Comparison of ENCODE assay signal across 25 cellular contexts in the genomic region with DNA sequence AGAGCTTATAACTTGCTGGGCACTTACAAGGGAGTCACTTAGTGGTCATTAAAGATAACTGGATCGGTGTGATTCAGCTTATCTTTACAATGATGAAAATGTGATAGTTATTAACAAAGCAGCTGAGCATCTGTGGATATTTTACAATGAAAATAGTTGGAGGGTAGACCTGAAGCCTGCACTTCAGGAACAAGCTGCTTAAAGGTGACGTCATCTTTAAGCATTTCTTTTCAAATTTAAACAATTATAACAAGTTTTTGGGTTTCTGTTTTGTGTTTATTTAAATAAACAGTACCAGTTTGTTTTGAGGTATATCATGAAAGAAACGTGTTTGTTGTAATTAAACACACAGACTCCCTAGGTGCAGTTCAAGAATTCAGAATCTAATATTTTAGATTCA.
"Had no signal": no experiment of that assay in that cellular context is flagged by ENCODE, and none has a peak within 500 bp of the region (broad histone marks: within the 10 kb centered on the region; RNA-seq: fewer than 3 reads in every experiment).

No MANE protein-coding gene starts in this region.

- ATAC-seq: effector memory CD8-positive, alpha-beta T cell; esophagus mucosa; gastrocnemius medialis; heart right ventricle; left cardiac atrium; left lung; left ventricle myocardium superior; lower lobe of right lung; mucosa of descending colon had no signal

- H3K4me1 ChIP-seq: colonic mucosa, esophagus squamous epithelium, gastrocnemius medialis, heart right ventricle, left lung, lower lobe of right lung had no signal

- H3K36me3 ChIP-seq: colonic mucosa, esophagus squamous epithelium, gastrocnemius medialis, heart right ventricle, left lung, lower lobe of right lung had no signal

- H3K9me3 ChIP-seq: colonic mucosa, esophagus squamous epithelium, gastrocnemius medialis, left lung, lower lobe of right lung, mucosa of descending colon had no signal

- FAIRE-seq: endometrium, keratinocyte had no signal

- H3K4me3 ChIP-seq: colonic mucosa, esophagus squamous epithelium, gastrocnemius medialis, heart right ventricle, left lung, lower lobe of right lung, mucosa of descending colon had no signal

- H3K27me3 ChIP-seq: colonic mucosa, esophagus squamous epithelium, gastrocnemius medialis, left lung had no signal

- H3K27ac ChIP-seq: colonic mucosa, epithelial cell of prostate, esophagus squamous epithelium, gastrocnemius medialis, heart right ventricle, left lung, lower lobe of right lung had no signal

- DNase-seq: colonic mucosa; cortex of kidney; effector CD8-positive, alpha-beta T cell; effector memory CD8-positive, alpha-beta T cell; endodermal cell; erythroblast; esophagus squamous epithelium; foreskin fibroblast; foreskin melanocyte; gastrocnemius medialis; glutamatergic neuron; head of caudate nucleus; heart right ventricle; hippocampal formation; left cardiac atrium; left lung; left ventricle myocardium superior; lower lobe of right lung; mesenchymal stem cell; mucosa of descending colon; naive B cell had no signal
